In the genomic region with DNA sequence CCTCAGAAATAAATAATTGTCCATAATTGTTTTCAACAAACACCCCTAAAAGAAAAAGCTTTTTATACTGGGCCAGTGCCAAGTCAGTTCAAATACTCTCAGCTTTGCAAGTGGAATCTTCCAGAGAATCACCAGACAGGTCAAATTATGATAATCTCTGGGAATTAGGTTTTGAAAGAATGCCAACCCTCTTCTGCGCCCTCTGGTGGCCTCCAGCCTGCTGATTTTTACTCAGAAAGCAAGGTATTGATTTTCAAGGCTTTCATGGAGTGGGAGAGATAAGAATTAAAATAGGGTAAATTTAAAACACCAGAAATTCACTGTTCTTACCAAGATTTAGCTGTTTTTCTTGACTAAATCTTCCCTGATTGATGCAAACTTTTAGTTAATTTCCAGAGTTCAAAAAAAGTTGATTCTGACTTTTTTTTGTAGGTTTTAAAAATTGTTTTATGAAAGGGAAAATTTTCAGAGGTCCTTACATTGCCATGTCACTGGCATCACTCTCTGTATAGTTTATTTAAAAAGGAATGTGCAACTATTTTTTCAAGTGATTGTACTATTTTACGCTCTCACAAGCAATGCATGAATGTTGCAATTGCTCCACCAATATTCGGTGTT, we compare ENCODE assay signal across 1 cellular context.
TF ChIP-seq lines count a peak whose summit lies in the region.

No MANE protein-coding gene starts in this region.

TF ChIP-seq in WTC11, 78 proteins besides CTCF, POLR2A, EP300 and RAD21 (continued from another document):
- TF ChIP-seq ZNF532 (CRISPR knock-in tag; IDR thresholded peaks at IDR 0.05; ENCODE audit: borderline replicate concordance), result no peak
